1 cellular context compared by ENCODE assay signal in genomic region chr18:54767094-54767493, GRCh38.
A peak's percentile ranks its signal among the peaks of the same experiment; 100 is the strongest.
TF ChIP-seq lines count a peak whose summit lies in the region.

No MANE protein-coding gene starts in this region.

TF ChIP-seq in HepG2, 621 proteins besides CTCF, POLR2A, EP300 and RAD21 (continued from another document):
- TF ChIP-seq ZBTB26 (CRISPR knock-in tag; IDR thresholded peaks at IDR 0.05; ENCODE audit: borderline replicate concordance) (0 out of 2 replicates have a peak, but pooled peaks have one; percentile 56), KAT8 (CRISPR knock-in tag; IDR thresholded peaks at IDR 0.05) (peak; percentile 34; the same call in 1 of the 2 replicates), ELF3 (CRISPR knock-in tag; IDR thresholded peaks at IDR 0.05) (peak; percentile 32; the same call in 1 of the 2 replicates), FOSL2 (CRISPR knock-in tag; IDR thresholded peaks at IDR 0.05) (peak; percentile 56; the same call in 1 of the 2 replicates), MED1 (CRISPR knock-in tag; IDR thresholded peaks at IDR 0.05) (peak; percentile 52; the same call in 1 of the 2 replicates), PAXIP1 (CRISPR knock-in tag; conservative IDR thresholded peaks at IDR 0.05) (peak; percentile 79), JUN (CRISPR knock-in tag; IDR thresholded peaks at IDR 0.05) (0 out of 2 replicates have a peak, but pooled peaks have one; percentile 43), SIX4 (CRISPR knock-in tag; IDR thresholded peaks at IDR 0.05) (0 out of 2 replicates have a peak, but pooled peaks have one; percentile 28), SAP130 (CRISPR knock-in tag; IDR thresholded peaks at IDR 0.05; ENCODE audit: low read depth) (peak; percentile 40; the same call in 1 of the 2 replicates), ZNF597 (CRISPR knock-in tag; IDR thresholded peaks at IDR 0.05) (no peak), ZGPAT (CRISPR knock-in tag; IDR thresholded peaks at IDR 0.05) (peak; percentile 68; the same call in 1 of the 2 replicates), KAT2B (IDR thresholded peaks at IDR 0.05; ENCODE audit: borderline replicate concordance, low read depth, low read length) (peak; percentile 49; the same call in 1 of the 2 replicates), TBX3 (IDR thresholded peaks at IDR 0.05; ENCODE audit: borderline replicate concordance) (peak; percentile 61; the same call in 1 of the 2 replicates), IRF2 (CRISPR knock-in tag; IDR thresholded peaks at IDR 0.05) (0 out of 2 replicates have a peak, but pooled peaks have one; percentile 35), AHDC1 (CRISPR knock-in tag; IDR thresholded peaks at IDR 0.05; ENCODE audit: borderline replicate concordance) (peak; percentile 94), FOXP1 (IDR thresholded peaks at IDR 0.05) (no peak), FOXP1 (CRISPR knock-in tag; IDR thresholded peaks at IDR 0.05) (peak; percentile 88), SOX6 (IDR thresholded peaks at IDR 0.05) (no peak), SOX6 (CRISPR knock-in tag; IDR thresholded peaks at IDR 0.05) (peak; percentile 59; the same call in 1 of the 2 replicates), ZBTB40 (IDR thresholded peaks at IDR 0.05) (no peak), ZBTB40 (CRISPR knock-in tag; IDR thresholded peaks at IDR 0.05) (no peak), KDM6A (CRISPR knock-in tag; IDR thresholded peaks at IDR 0.05; ENCODE audit: low read depth) (peak; percentile 51; the same call in 1 of the 2 replicates)
